In genomic region chr1:36222481-36223372, GRCh38 we compare ENCODE assay signal across 8 cellular contexts. TPM values are rescaled to one million over a fixed set of nuclear protein-coding genes. Genes with fewer than 3 reads are reported as not detected.
DNase-seq lines count a peak whose midpoint lies in the region; ATAC-seq and TF ChIP-seq lines count a peak whose summit lies in the region.

No MANE protein-coding gene starts in this region.

- no peak for TF ChIP-seq CTCF in WTC11 (IDR thresholded peaks at IDR 0.05)

- H3K4me3 ChIP-seq in right cardiac atrium (ENCODE audit: low read length): peak overlapping the region; percentile 60

- peak overlapping the region; percentile 100 for H3K27ac Mint-ChIP-seq in WTC11
- peak overlapping the region; percentile 98 to 100 for H3K27ac Mint-ChIP-seq in stimulated activated naive CD8-positive, alpha-beta T cell treated with anti-CD3 and anti-CD28 coated beads, Interleukin-15, amount 100 ng/mL, for 72 hours

- CTCF ChIA-PET in WTC11 (lab: Charles Lee): interaction anchor here (1.0 to 3.0 kb wide), 7 partner anchors 35 to 88 kb away, joined by 3 to 27 read pairs (median 13); partner anchors contain the start of gene TRAPPC3

- DNase-seq in NOMO-1 (lab: John Stamatoyannopoulos, UW; ENCODE audit: unreplicated experiment in 2 of 2) (peak; percentile 21 to 56), NOMO-1 treated with dmso at 0.1 percent for 144 hours (lab: John Stamatoyannopoulos, UW; ENCODE audit: unreplicated experiment) (no peak), WTC11 (ENCODE audit: low spot score) (no peak), right cardiac atrium (no peak), NCI-H1105 treated with DMSO at 0.1 percent for 48 hours (lab: John Stamatoyannopoulos, UW) (no peak)
- no peak for DNase-seq in stimulated activated naive CD8-positive, alpha-beta T cell treated with anti-CD3 and anti-CD28 coated beads, Interleukin-15, amount 100 ng/mL, for 72 hours
- DNase-seq in NK-92 treated with Interleukin-12 subunit alpha and Interleukin-12 subunit beta, amount 100 ng/mL, for 24 hours (lab: John Stamatoyannopoulos, UW): no peak

- peak overlapping the region; percentile 98 for H3K27ac ChIP-seq in right cardiac atrium (ENCODE audit: low read length)

- 85% methylated on average over 33 of the region's 33 CpGs for WGBS in right cardiac atrium

- H3K27me3 ChIP-seq in right cardiac atrium (ENCODE audit: control insufficient read depth, insufficient read depth): no peaks in the 10 kb centered on the region

- no peaks in the 10 kb centered on the region for H3K27me3 Mint-ChIP-seq in WTC11 (ENCODE audit: low read depth)
- no peaks in the 10 kb centered on the region for H3K27me3 Mint-ChIP-seq in stimulated activated naive CD8-positive, alpha-beta T cell treated with anti-CD3 and anti-CD28 coated beads, Interleukin-15, amount 100 ng/mL, for 72 hours

- peaks cover 16% of the 10 kb centered on the region for H3K36me3 Mint-ChIP-seq in WTC11

- H3K4me1 ChIP-seq in right cardiac atrium (ENCODE audit: control insufficient read depth, insufficient read depth, low read length): no peaks in the 10 kb centered on the region

- peaks cover 16% of the 10 kb centered on the region for H3K4me1 Mint-ChIP-seq in WTC11
- H3K4me1 Mint-ChIP-seq in stimulated activated naive CD8-positive, alpha-beta T cell treated with anti-CD3 and anti-CD28 coated beads, Interleukin-15, amount 100 ng/mL, for 72 hours: peaks cover 36% of the 10 kb centered on the region

- ATAC-seq in WTC11 (no peak), right cardiac atrium (no peak), HG03469 (IDR thresholded peaks at IDR 0.05; ENCODE audit: unreplicated experiment) (no peak)
- no peak for ATAC-seq in stimulated activated naive CD8-positive, alpha-beta T cell treated with anti-CD3 and anti-CD28 coated beads, Interleukin-15, amount 100 ng/mL, for 72 hours

- POLR2A ChIA-PET in WTC11 (lab: Charles Lee): interaction anchor here (0.9 to 1.7 kb wide), 2 partner anchors 13 to 100 kb away, joined by 4 to 5 read pairs; no protein-coding TSS in a partner anchor

- peak overlapping the region; percentile 97 for H3K4me3 Mint-ChIP-seq in WTC11
- H3K4me3 Mint-ChIP-seq in stimulated activated naive CD8-positive, alpha-beta T cell treated with anti-CD3 and anti-CD28 coated beads, Interleukin-15, amount 100 ng/mL, for 72 hours: peak overlapping the region; percentile 86 to 99

- intact Hi-C loops in right cardiac atrium (cut with DNase I): loop anchor here in 2 of 4 donors (2.0 to 10.0 kb wide), 2 partner anchors 62 kb away; no protein-coding TSS in a partner anchor

- no peaks in the 10 kb centered on the region for H3K9me3 Mint-ChIP-seq in WTC11
- no peaks in the 10 kb centered on the region for H3K9me3 Mint-ChIP-seq in stimulated activated naive CD8-positive, alpha-beta T cell treated with anti-CD3 and anti-CD28 coated beads, Interleukin-15, amount 100 ng/mL, for 72 hours

- no peaks in the 10 kb centered on the region for H3K9me3 ChIP-seq in right cardiac atrium (ENCODE audit: control insufficient read depth, low read length)

TF ChIP-seq in WTC11, 78 proteins besides CTCF, POLR2A, EP300 and RAD21:
- TF ChIP-seq HMGA2 (CRISPR knock-in tag; IDR thresholded peaks at IDR 0.05): 0 out of 2 replicates have a peak, but pooled peaks have one; percentile 7
- TF ChIP-seq, protein P1, sequence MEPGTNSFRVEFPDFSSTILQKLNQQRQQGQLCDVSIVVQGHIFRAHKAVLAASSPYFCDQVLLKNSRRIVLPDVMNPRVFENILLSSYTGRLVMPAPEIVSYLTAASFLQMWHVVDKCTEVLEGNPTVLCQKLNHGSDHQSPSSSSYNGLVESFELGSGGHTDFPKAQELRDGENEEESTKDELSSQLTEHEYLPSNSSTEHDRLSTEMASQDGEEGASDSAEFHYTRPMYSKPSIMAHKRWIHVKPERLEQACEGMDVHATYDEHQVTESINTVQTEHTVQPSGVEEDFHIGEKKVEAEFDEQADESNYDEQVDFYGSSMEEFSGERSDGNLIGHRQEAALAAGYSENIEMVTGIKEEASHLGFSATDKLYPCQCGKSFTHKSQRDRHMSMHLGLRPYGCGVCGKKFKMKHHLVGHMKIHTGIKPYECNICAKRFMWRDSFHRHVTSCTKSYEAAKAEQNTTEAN (CRISPR knock-in tag; IDR thresholded peaks at IDR 0.05): no peak
TF ChIP-seq in WTC11: peak in this region for 1.

RNA-seq across cellular contexts. Expression of gene THRAP3, which starts 1.5 kb away (rescaled TPM):
- total RNA-seq in WTC11 (2021) (150 to 160 TPM (median 153 TPM) in 3 replicates), right cardiac atrium (10 to 100 TPM; 66.3 to 85.5 (median 77.3) TPM)
- polyA plus RNA-seq in right cardiac atrium: 32.6 TPM

Comparison
In these comparisons a context has a peak if more than half of its experiments do, and no peak if none do; other contexts are left out.
1. DNase-seq: peak in NOMO-1 (2 of 2); none in NOMO-1 treated with dmso at 0.1 percent for 144 hours (single experiment), WTC11 (single experiment), right cardiac atrium (0 of 3), stimulated activated naive CD8-positive, alpha-beta T cell treated with anti-CD3 and anti-CD28 coated beads, Interleukin-15, amount 100 ng/mL, for 72 hours (0 of 2), NK-92 treated with Interleukin-12 subunit alpha and Interleukin-12 subunit beta, amount 100 ng/mL, for 24 hours (single experiment) and NCI-H1105 treated with DMSO at 0.1 percent for 48 hours (single experiment).